ENCODE assay signal across 18 cellular contexts in genomic region chr2:212977149-212977548, GRCh38.
"Had no signal": no experiment of that assay in that cellular context is flagged by ENCODE, and none has a peak within 500 bp of the region (broad histone marks: within the 10 kb centered on the region; RNA-seq: fewer than 3 reads in every experiment).

No MANE protein-coding gene starts in this region.

- H3K36me3 Mint-ChIP-seq: naive thymus-derived CD4-positive, alpha-beta T cell; type B pancreatic cell had no signal

- H3K27ac Mint-ChIP-seq: endodermal cell; stimulated activated effector memory CD8-positive, alpha-beta T cell treated with anti-CD3 and anti-CD28 coated beads, Interleukin-12 subunit alpha, Interleukin-12 subunit beta, amount 100 ng/mL, for 72 hours; type B pancreatic cell had no signal

- H3K36me3 ChIP-seq: suprapubic skin, thyroid gland had no signal

- H3K4me1 Mint-ChIP-seq: neural crest cell had no signal

- H3K9me3 ChIP-seq: suprapubic skin, thyroid gland had no signal

- H3K4me3 ChIP-seq: coronary artery, hepatocyte, suprapubic skin, thyroid gland had no signal

- ATAC-seq: foreskin keratinocyte; naive thymus-derived CD4-positive, alpha-beta T cell; right cardiac atrium; stimulated activated effector memory CD8-positive, alpha-beta T cell treated with anti-CD3 and anti-CD28 coated beads, Interleukin-12 subunit alpha, Interleukin-12 subunit beta, amount 100 ng/mL, for 72 hours; stimulated activated naive CD8-positive, alpha-beta T cell treated with anti-CD3 and anti-CD28 coated beads, Interleukin-15, Interleukin-2, amounts not matched to agents 100 U/mL and 50 U/mL, for 24 hours had no signal

- H3K27me3 ChIP-seq: foreskin keratinocyte, hepatocyte, suprapubic skin, thyroid gland had no signal

- H3K27ac ChIP-seq: coronary artery, foreskin keratinocyte, hepatocyte, suprapubic skin, thyroid gland had no signal

- H3K9me3 Mint-ChIP-seq: endodermal cell, neural crest cell, type B pancreatic cell had no signal

- DNase-seq: effector CD4-positive, alpha-beta T cell; endodermal cell; erythroblast; foreskin keratinocyte; mesendoderm; naive thymus-derived CD4-positive, alpha-beta T cell; right cardiac atrium; small intestine; stimulated activated CD4-positive, alpha-beta T cell treated with anti-CD3 and anti-CD28 coated beads, Interleukin-4, amount 100 ng/mL, for 1 hour; stimulated activated CD8-positive, alpha-beta memory T cell treated with anti-CD3 and anti-CD28 coated beads, Interleukin-4, amount 100 ng/mL, for 48 hours; stimulated activated naive CD8-positive, alpha-beta T cell treated with anti-CD3 and anti-CD28 coated beads, Interleukin-15, Interleukin-2, amounts not matched to agents 100 U/mL and 50 U/mL, for 24 hours; thyroid gland had no signal

- H3K27me3 Mint-ChIP-seq: type B pancreatic cell had no signal

- H3K4me3 Mint-ChIP-seq: endodermal cell; naive thymus-derived CD4-positive, alpha-beta T cell; neural crest cell; stimulated activated effector memory CD8-positive, alpha-beta T cell treated with anti-CD3 and anti-CD28 coated beads, Interleukin-12 subunit alpha, Interleukin-12 subunit beta, amount 100 ng/mL, for 72 hours; type B pancreatic cell had no signal
